8 cellular contexts compared by ENCODE assay signal in the genomic region with DNA sequence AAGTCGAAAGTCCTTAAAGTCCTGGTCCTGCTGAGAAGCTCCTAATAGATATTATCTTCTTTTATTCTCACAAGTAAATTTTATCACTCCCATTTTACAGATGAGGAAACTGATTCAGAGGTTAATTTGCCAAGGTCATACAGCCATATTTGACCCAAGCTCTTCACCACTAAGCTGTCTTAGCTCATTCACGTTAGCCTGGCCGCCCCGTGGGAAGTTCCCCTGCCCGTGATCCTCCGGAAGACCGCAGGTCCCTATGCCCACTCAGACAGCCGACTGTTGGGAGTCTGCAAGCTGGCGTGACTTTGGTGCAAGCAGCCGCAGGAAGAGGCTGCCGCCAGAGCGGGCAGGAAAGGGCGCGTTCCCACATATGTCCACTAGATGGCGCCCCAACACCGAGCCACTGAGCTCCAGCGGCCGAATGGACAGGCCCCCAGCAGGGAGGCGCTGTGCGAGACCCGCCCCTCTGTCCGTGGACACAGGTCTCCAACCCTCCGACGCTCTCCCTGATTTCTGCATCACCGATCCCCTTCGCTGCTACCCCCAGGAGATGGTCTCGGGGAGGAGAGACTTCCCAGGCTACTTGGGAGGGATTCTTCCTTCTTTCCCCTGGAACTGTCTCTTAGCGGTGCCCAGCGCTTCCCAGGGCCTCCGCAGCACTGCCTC. TPM values are rescaled to one million over a fixed set of nuclear protein-coding genes. Genes with fewer than 3 reads are reported as not detected.
A peak's percentile ranks its signal among the peaks of the same experiment; 100 is the strongest.
DNase-seq lines count a peak whose midpoint lies in the region; ATAC-seq lines count a peak whose summit lies in the region.

No MANE protein-coding gene starts in this region.

- peaks cover 0 to 11% of the 10 kb centered on the region in 2 donors for H3K4me1 ChIP-seq in muscle layer of duodenum (ENCODE audit: control insufficient read depth in 1 of 2, insufficient read depth in 2 of 2, low read length in 2 of 2)

- ATAC-seq in GM19463 (IDR thresholded peaks at IDR 0.05; ENCODE audit: unreplicated experiment) (peak; percentile 89), esophagus mucosa (peak; percentile 86)

- no peaks in the 10 kb centered on the region for H3K27me3 ChIP-seq in muscle layer of duodenum (ENCODE audit: low read depth, low read length)

- peak overlapping the region; percentile 52 to 63 for H3K4me3 ChIP-seq in muscle layer of duodenum (ENCODE audit: low read depth in 1 of 2, low read length in 2 of 2)

- peaks cover 26% of the 10 kb centered on the region for H3K4me1 Mint-ChIP-seq in activated T-cell treated with anti-CD3 and anti-CD28 coated beads, Interleukin-2, amount 50 U/mL, for 24 hours (ENCODE audit: low read depth)

- H3K36me3 ChIP-seq in muscle layer of duodenum (ENCODE audit: control insufficient read depth in 1 of 2, insufficient read depth in 2 of 2, low read length in 2 of 2): no peaks in the 10 kb centered on the region

- peak overlapping the region; percentile 80 for H3K27ac Mint-ChIP-seq in activated T-cell treated with anti-CD3 and anti-CD28 coated beads, Interleukin-2, amount 50 U/mL, for 24 hours

- H3K9me3 ChIP-seq in muscle layer of duodenum (ENCODE audit: control insufficient read depth in 1 of 2, low read length in 2 of 2): no peaks in the 10 kb centered on the region

- no peaks in the 10 kb centered on the region for H3K9me3 Mint-ChIP-seq in activated T-cell treated with anti-CD3 and anti-CD28 coated beads, Interleukin-2, amount 50 U/mL, for 24 hours

- peak overlapping the region; percentile 71 for H3K4me3 Mint-ChIP-seq in activated T-cell treated with anti-CD3 and anti-CD28 coated beads, Interleukin-2, amount 50 U/mL, for 24 hours

- H3K27ac ChIP-seq in muscle layer of duodenum (ENCODE audit: low read length): no peak overlapping the region

- peaks cover 22% of the 10 kb centered on the region for H3K27me3 Mint-ChIP-seq in activated T-cell treated with anti-CD3 and anti-CD28 coated beads, Interleukin-2, amount 50 U/mL, for 24 hours

- H3K36me3 Mint-ChIP-seq in activated T-cell treated with anti-CD3 and anti-CD28 coated beads, Interleukin-2, amount 50 U/mL, for 24 hours (ENCODE audit: low read depth): no peaks in the 10 kb centered on the region

- DNase-seq in COR-L47 (lab: John Stamatoyannopoulos, UW) (peak; percentile 70), HPDE6-E6E7 (ENCODE audit: extremely low spot score) (peak; percentile 74), OCI-M2 (lab: John Stamatoyannopoulos, UW; ENCODE audit: unreplicated experiment) (peak; percentile 68)
- peak; percentile 95 for DNase-seq in activated T-cell treated with anti-CD3 and anti-CD28 coated beads, Interleukin-2, amount 50 U/mL, for 24 hours
- DNase-seq in stimulated activated CD8-positive, alpha-beta memory T cell treated with anti-CD3 and anti-CD28 coated beads, Interleukin-4, amount 100 ng/mL, for 4 hours (ENCODE audit: low read depth in 2 of 2, low spot score in 1 of 2): peak; percentile 62 to 80

RNA-seq across cellular contexts. Expression of gene ARAP3, which starts 10.0 kb away (rescaled TPM):
- 3.3 TPM for total RNA-seq in esophagus mucosa

RNA-seq across cellular contexts. Expression of gene FCHSD1, which starts 40.8 kb away (rescaled TPM):
- 5.8 TPM for total RNA-seq in esophagus mucosa

RNA-seq across cellular contexts. Expression of gene RELL2, which starts 55.2 kb away (rescaled TPM):
- 4.5 TPM for total RNA-seq in esophagus mucosa

RNA-seq across cellular contexts. Expression of gene HDAC3, which starts 55.4 kb away (rescaled TPM):
- 48.2 TPM for total RNA-seq in esophagus mucosa
